12 cellular contexts compared by ENCODE assay signal in the genomic region with DNA sequence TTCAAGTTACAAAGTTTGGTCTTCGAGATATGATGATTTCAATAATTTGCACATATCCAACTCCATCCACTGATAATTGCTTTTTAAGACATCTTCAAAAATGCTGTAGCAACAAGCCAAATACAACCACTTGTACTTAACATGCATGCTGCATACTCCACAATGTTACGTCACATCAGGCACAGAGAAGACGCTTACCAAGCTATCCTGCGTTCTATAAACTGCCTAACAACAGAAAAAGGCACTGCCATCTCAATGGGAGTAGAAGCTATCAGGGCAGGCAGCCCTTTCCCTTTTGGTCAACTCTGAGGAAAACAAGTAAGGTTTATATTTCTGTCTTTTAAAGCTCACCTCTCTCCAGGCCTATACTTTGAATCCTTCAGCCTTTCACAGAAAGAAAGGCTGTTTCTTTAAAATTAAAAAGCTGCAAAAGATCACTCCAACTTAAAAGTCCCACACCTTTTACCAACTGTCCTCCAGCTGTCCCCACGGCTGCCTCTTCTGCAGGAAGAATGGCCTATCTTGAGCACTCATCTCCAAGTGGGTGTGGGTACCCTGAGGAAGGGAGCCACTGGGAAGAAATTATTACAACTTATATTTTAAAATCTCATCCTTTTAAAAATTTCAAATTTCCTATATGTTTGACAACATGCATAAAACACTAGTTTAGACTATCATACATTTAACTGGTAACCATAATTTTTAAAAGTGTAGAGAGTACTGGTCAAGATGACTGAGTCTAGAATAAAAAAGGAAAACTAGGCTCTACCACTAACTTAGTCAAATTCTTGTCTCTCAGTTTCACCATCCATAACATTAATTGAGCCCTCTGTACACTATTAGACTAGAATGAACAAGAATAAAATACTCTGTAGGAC. TPM values are rescaled to one million over a fixed set of nuclear protein-coding genes. Genes with fewer than 3 reads are reported as not detected.
DNase-seq lines count a peak whose midpoint lies in the region; ATAC-seq, FAIRE-seq and TF ChIP-seq lines count a peak whose summit lies in the region.
"Had no signal": no experiment of that assay in that cellular context is flagged by ENCODE, and none has a peak within 500 bp of the region (broad histone marks: within the 10 kb centered on the region; RNA-seq: fewer than 3 reads in every experiment).

No MANE protein-coding gene starts in this region.

- H3K36me3 ChIP-seq in neural progenitor cell (no peaks in the 10 kb centered on the region), prostate gland (no peaks in the 10 kb centered on the region)

- no peak for DNase-seq in GM19239 (ENCODE audit: insufficient read length, low spot score)
- DNase-seq in NCI-H526 (lab: John Stamatoyannopoulos, UW) = peak; percentile 56 to 59
- peak; percentile 36 for DNase-seq in fibroblast of mammary gland (ENCODE audit: low read depth)
- peak; percentile 41 for DNase-seq in neural progenitor cell (ENCODE audit: low spot score)
- DNase-seq in activated T-helper 2 cell treated with anti-CD3 and anti-CD28 coated beads, Interferon-gamma antibody, Interleukin-2, Interleukin-4, amounts not matched to agents 10 μg/mL and 5 μg/mL and 100 μg/mL, durations not matched to agents 14 hours and 24 hours and 36 hours (ENCODE audit: low spot score) = no peak
- DNase-seq in prostate gland (ENCODE audit: low spot score) = no peak
- DNase-seq in stimulated activated CD4-positive, alpha-beta T cell treated with anti-CD3 and anti-CD28 coated beads, Interleukin-15, amount 100 ng/mL, for 24 hours = no peak
- DNase-seq: COR-L47, NCI-H748 treated with DMSO at 0.1 percent for 48 hours had no signal

- H3K4me2 ChIP-seq in neural progenitor cell = peak overlapping the region; percentile 51

- H3K4me3 ChIP-seq in fibroblast of mammary gland (ENCODE audit: control insufficient read depth, low read depth, low read length) (no peak overlapping the region), neural progenitor cell (no peak overlapping the region), prostate gland (no peak overlapping the region)

- ATAC-seq in HG02678 (IDR thresholded peaks at IDR 0.05; ENCODE audit: unreplicated experiment) = no peak
- ATAC-seq: esophagus mucosa had no signal

- peaks cover 25% of the 10 kb centered on the region for H3K4me1 Mint-ChIP-seq in neural progenitor cell
- peaks cover 15% of the 10 kb centered on the region for H3K4me1 Mint-ChIP-seq in activated T-helper 2 cell treated with anti-CD3 and anti-CD28 coated beads, Interferon-gamma antibody, Interleukin-2, Interleukin-4, amounts not matched to agents 10 μg/mL and 5 μg/mL and 100 μg/mL, durations not matched to agents 14 hours and 24 hours and 36 hours (ENCODE audit: low read depth)

- no peak overlapping the region for H3K27ac Mint-ChIP-seq in neural progenitor cell
- no peak overlapping the region for H3K27ac Mint-ChIP-seq in activated T-helper 2 cell treated with anti-CD3 and anti-CD28 coated beads, Interferon-gamma antibody, Interleukin-2, Interleukin-4, amounts not matched to agents 10 μg/mL and 5 μg/mL and 100 μg/mL, durations not matched to agents 14 hours and 24 hours and 36 hours
- H3K27ac Mint-ChIP-seq: T-helper 1 cell treated with Interleukin-12 subunit alpha and Interleukin-12 subunit beta and Interleukin-4 antibody, amounts not matched to agents 30 μg/mL and 1 μg/mL, for 36 hours had no signal

- H3K27me3 Mint-ChIP-seq in neural progenitor cell (ENCODE audit: insufficient read depth, low read depth) = no peaks in the 10 kb centered on the region
- no peaks in the 10 kb centered on the region for H3K27me3 Mint-ChIP-seq in activated T-helper 2 cell treated with anti-CD3 and anti-CD28 coated beads, Interferon-gamma antibody, Interleukin-2, Interleukin-4, amounts not matched to agents 10 μg/mL and 5 μg/mL and 100 μg/mL, durations not matched to agents 14 hours and 24 hours and 36 hours (ENCODE audit: low read depth)

- peak; percentile 23 for FAIRE-seq in GM19239 (lab: Jason Lieb, UNC)

- H3K9me3 ChIP-seq in neural progenitor cell (ENCODE audit: low read depth) (no peaks in the 10 kb centered on the region), prostate gland (no peaks in the 10 kb centered on the region)

- no peaks in the 10 kb centered on the region for H3K9me3 Mint-ChIP-seq in neural progenitor cell
- no peaks in the 10 kb centered on the region for H3K9me3 Mint-ChIP-seq in activated T-helper 2 cell treated with anti-CD3 and anti-CD28 coated beads, Interferon-gamma antibody, Interleukin-2, Interleukin-4, amounts not matched to agents 10 μg/mL and 5 μg/mL and 100 μg/mL, durations not matched to agents 14 hours and 24 hours and 36 hours
- H3K9me3 Mint-ChIP-seq: T-helper 1 cell treated with Interleukin-12 subunit alpha and Interleukin-12 subunit beta and Interleukin-4 antibody, amounts not matched to agents 30 μg/mL and 1 μg/mL, for 36 hours had no signal

- peaks cover 97% of the 10 kb centered on the region for H3K79me2 ChIP-seq in neural progenitor cell (ENCODE audit: low read depth)

- H3K36me3 Mint-ChIP-seq in neural progenitor cell = no peaks in the 10 kb centered on the region
- no peaks in the 10 kb centered on the region for H3K36me3 Mint-ChIP-seq in activated T-helper 2 cell treated with anti-CD3 and anti-CD28 coated beads, Interferon-gamma antibody, Interleukin-2, Interleukin-4, amounts not matched to agents 10 μg/mL and 5 μg/mL and 100 μg/mL, durations not matched to agents 14 hours and 24 hours and 36 hours (ENCODE audit: low read depth)

- H3K27ac ChIP-seq in neural progenitor cell = peak overlapping the region; percentile 75
- H3K27ac ChIP-seq in prostate gland = no peak overlapping the region

- 43% methylated on average over 5 of the region's 5 CpGs for WGBS in prostate gland

- H3K27me3 ChIP-seq in neural progenitor cell = no peaks in the 10 kb centered on the region
- H3K27me3 ChIP-seq in prostate gland (replicated peaks; ENCODE audit: insufficient read depth) = no peaks in the 10 kb centered on the region

- intact Hi-C loops in activated T-helper 2 cell treated with anti-CD3 and anti-CD28 coated beads, Interferon-gamma antibody, Interleukin-2, Interleukin-4, amounts not matched to agents 10 μg/mL and 5 μg/mL and 100 μg/mL, durations not matched to agents 14 hours and 24 hours and 36 hours (cut with micrococcal nuclease) = no loop called here
- intact Hi-C loops in prostate gland (cut with DNase I) = no loop called here

- H4K20me1 ChIP-seq in neural progenitor cell (ENCODE audit: low read depth) = peaks cover 64% of the 10 kb centered on the region

- no peak overlapping the region for H3K4me3 Mint-ChIP-seq in neural progenitor cell
- no peak overlapping the region for H3K4me3 Mint-ChIP-seq in activated T-helper 2 cell treated with anti-CD3 and anti-CD28 coated beads, Interferon-gamma antibody, Interleukin-2, Interleukin-4, amounts not matched to agents 10 μg/mL and 5 μg/mL and 100 μg/mL, durations not matched to agents 14 hours and 24 hours and 36 hours (ENCODE audit: low read depth)
- H3K4me3 Mint-ChIP-seq: T-helper 1 cell treated with Interleukin-12 subunit alpha and Interleukin-12 subunit beta and Interleukin-4 antibody, amounts not matched to agents 30 μg/mL and 1 μg/mL, for 36 hours had no signal

- no peak overlapping the region for H2AFZ ChIP-seq in neural progenitor cell (replicated peaks)

- TF ChIP-seq CTCF in fibroblast of mammary gland (conservative IDR thresholded peaks at IDR 0.05; ENCODE audit: control insufficient read depth, insufficient read depth, low read depth, low read length) = no peak
- no peak for TF ChIP-seq CTCF in neural progenitor cell (IDR thresholded peaks at IDR 0.05)
- no peak for TF ChIP-seq CTCF in prostate gland (IDR thresholded peaks at IDR 0.05)

- peaks cover 44% of the 10 kb centered on the region for H3K4me1 ChIP-seq in neural progenitor cell
- peaks cover 2% of the 10 kb centered on the region for H3K4me1 ChIP-seq in prostate gland (replicated peaks)

- no peak overlapping the region for H3K9ac ChIP-seq in neural progenitor cell

- peaks cover 21% of the 10 kb centered on the region for H3F3A ChIP-seq in neural progenitor cell (ENCODE audit: low read depth)

- no peak for TF ChIP-seq POLR2A in prostate gland (IDR thresholded peaks at IDR 0.05)

RNA-seq across cellular contexts. Expression of gene PHF21A, which starts 14.5 kb away (rescaled TPM):
- total RNA-seq in neural progenitor cell (ENCODE audit: low replicate concordance) (33.9 and 49.6 TPM in 2 replicates), prostate gland (10 to 100 TPM; 24.7 to 48.0 TPM)
- total RNA-seq in activated T-helper 2 cell treated with anti-CD3 and anti-CD28 coated beads, Interferon-gamma antibody, Interleukin-2, Interleukin-4, amounts not matched to agents 10 μg/mL and 5 μg/mL and 100 μg/mL, durations not matched to agents 14 hours and 24 hours and 36 hours = 35.7 and 38.3 TPM in 2 replicates

Comparison
In these comparisons a context has a peak if more than half of its experiments do, and no peak if none do; other contexts are left out.
1. DNase-seq: peak in NCI-H526 (2 of 2), fibroblast of mammary gland (single experiment) and neural progenitor cell (single experiment); none in GM19239 (single experiment), activated T-helper 2 cell treated with anti-CD3 and anti-CD28 coated beads, Interferon-gamma antibody, Interleukin-2, Interleukin-4, amounts not matched to agents 10 μg/mL and 5 μg/mL and 100 μg/mL, durations not matched to agents 14 hours and 24 hours and 36 hours (single experiment), prostate gland (single experiment) and stimulated activated CD4-positive, alpha-beta T cell treated with anti-CD3 and anti-CD28 coated beads, Interleukin-15, amount 100 ng/mL, for 24 hours (single experiment).